26 cellular contexts compared by ENCODE assay signal in genomic region chr6:140048202-140048790, GRCh38.
"Had no signal": no experiment of that assay in that cellular context is flagged by ENCODE, and none has a peak within 500 bp of the region (broad histone marks: within the 10 kb centered on the region; RNA-seq: fewer than 3 reads in every experiment).

No MANE protein-coding gene starts in this region.

- H3K4me2 ChIP-seq: smooth muscle cell had no signal

- DNase-seq: dermis blood vessel endothelial cell; effector memory CD8-positive, alpha-beta T cell; foreskin fibroblast; gastrocnemius medialis; head of caudate nucleus; left ventricle myocardium superior; lower lobe of right lung; naive thymus-derived CD8-positive, alpha-beta T cell; nephron progenitor cell; nucleus accumbens; ovary; retina; stimulated activated CD4-positive, alpha-beta T cell treated with anti-CD3 and anti-CD28 coated beads, Interleukin-12 subunit alpha, Interleukin-12 subunit beta, amount 100 ng/mL, for 4 hours; stimulated activated CD4-positive, alpha-beta T cell treated with anti-CD3 and anti-CD28 coated beads, Interleukin-1b, Interleukin-23, amount 100 ng/mL, for 48 hours; stimulated activated CD4-positive, alpha-beta T cell treated with anti-CD3 and anti-CD28 coated beads, Interleukin-4, amount 100 ng/mL, for 1 hour; stimulated activated CD8-positive, alpha-beta memory T cell treated with anti-CD3 and anti-CD28 coated beads, Interleukin-4, amount 100 ng/mL, for 48 hours; stimulated activated naive CD4-positive, alpha-beta T cell; stimulated activated naive CD8-positive, alpha-beta T cell treated with anti-CD3 and anti-CD28 coated beads, Interleukin-15, amount 100 ng/mL, for 72 hours; transverse colon; upper lobe of right lung; uterus had no signal

- H3K27me3 ChIP-seq: gastrocnemius medialis, ovary, suprapubic skin, transverse colon, upper lobe of right lung, uterus had no signal

- FAIRE-seq: keratinocyte had no signal

- H3K4me1 ChIP-seq: lower lobe of right lung, suprapubic skin, upper lobe of right lung had no signal

- H3K27ac ChIP-seq: coronary artery, lower lobe of right lung, ovary, suprapubic skin, transverse colon, upper lobe of right lung, uterus had no signal

- H3K9me3 Mint-ChIP-seq: effector memory CD8-positive, alpha-beta T cell had no signal

- H3K4me3 Mint-ChIP-seq: effector memory CD8-positive, alpha-beta T cell; naive thymus-derived CD8-positive, alpha-beta T cell; nephron progenitor cell; stimulated activated naive CD8-positive, alpha-beta T cell treated with anti-CD3 and anti-CD28 coated beads, Interleukin-15, amount 100 ng/mL, for 72 hours had no signal

- H3K4me3 ChIP-seq: coronary artery, gastrocnemius medialis, lower lobe of right lung, ovary, smooth muscle cell, suprapubic skin, transverse colon, upper lobe of right lung, uterus had no signal

- H3K36me3 ChIP-seq: gastrocnemius medialis, lower lobe of right lung, ovary, suprapubic skin, transverse colon, upper lobe of right lung, uterus had no signal

- H3K9me3 ChIP-seq: gastrocnemius medialis, lower lobe of right lung, ovary, suprapubic skin, transverse colon, upper lobe of right lung, uterus had no signal

- H3K27ac Mint-ChIP-seq: effector memory CD8-positive, alpha-beta T cell; naive thymus-derived CD8-positive, alpha-beta T cell; nephron progenitor cell; stimulated activated naive CD8-positive, alpha-beta T cell treated with anti-CD3 and anti-CD28 coated beads, Interleukin-15, amount 100 ng/mL, for 72 hours had no signal

- ATAC-seq: effector memory CD8-positive, alpha-beta T cell; gastrocnemius medialis; left ventricle myocardium superior; lower lobe of right lung; naive thymus-derived CD8-positive, alpha-beta T cell; sciatic nerve; stimulated activated naive CD8-positive, alpha-beta T cell treated with anti-CD3 and anti-CD28 coated beads, Interleukin-15, amount 100 ng/mL, for 72 hours; upper lobe of right lung had no signal

- H3K36me3 Mint-ChIP-seq: naive thymus-derived CD8-positive, alpha-beta T cell had no signal
